Comparison of ENCODE assay signal across 27 cellular contexts in genomic region chr20:37437676-37438075, GRCh38.
DNase-seq lines count a peak whose midpoint lies in the region; ATAC-seq, FAIRE-seq and TF ChIP-seq lines count a peak whose summit lies in the region.
"Had no signal": no experiment of that assay in that cellular context is flagged by ENCODE, and none has a peak within 500 bp of the region (broad histone marks: within the 10 kb centered on the region; RNA-seq: fewer than 3 reads in every experiment).

No MANE protein-coding gene starts in this region.

- H3K36me3 ChIP-seq in GM12878 (ENCODE audit: control insufficient read depth in 2 of 2, insufficient read depth in 2 of 2, low read length in 1 of 2) (no peaks in the 10 kb centered on the region), trophoblast cell (ENCODE audit: control insufficient read depth in 1 of 2, insufficient read depth in 2 of 2, low read length in 2 of 2) (no peaks in the 10 kb centered on the region)
- H3K36me3 ChIP-seq: Peyer's patch had no signal

- no peak overlapping the region for H2AFZ ChIP-seq in H9 (ENCODE audit: low read length)
- H2AFZ ChIP-seq in GM12878 (ENCODE audit: control insufficient read depth, low read depth, low read length): no peak overlapping the region
- no peak overlapping the region for H2AFZ ChIP-seq in trophoblast cell (ENCODE audit: insufficient read depth, low read length, poor library complexity)

- H4K20me1 ChIP-seq in H9 (ENCODE audit: control insufficient read depth, insufficient read depth, insufficient read length): no peaks in the 10 kb centered on the region
- no peaks in the 10 kb centered on the region for H4K20me1 ChIP-seq in GM12878 (ENCODE audit: control insufficient read depth, insufficient read depth)

- no peak overlapping the region for H4K8ac ChIP-seq in H9 (replicated peaks; ENCODE audit: insufficient read length, low read depth, low read length)
- H4K8ac ChIP-seq in trophoblast cell (ENCODE audit: low read depth, low read length): no peak overlapping the region

- no peaks in the 10 kb centered on the region for H3K27me3 ChIP-seq in H9 (ENCODE audit: insufficient read depth, low read length)
- peaks cover 0 to 3% of the 10 kb centered on the region in 2 experiments; a peak in 2 of 4 replicates for H3K27me3 ChIP-seq in GM12878 (replicated peaks in 1 of 2; ENCODE audit: control insufficient read depth in 2 of 2, insufficient read depth in 2 of 2, low read length in 1 of 2)
- H3K27me3 ChIP-seq in trophoblast cell (ENCODE audit: insufficient read depth, low read length): no peaks in the 10 kb centered on the region
- no peaks in the 10 kb centered on the region for H3K27me3 ChIP-seq in right cardiac atrium (ENCODE audit: control insufficient read depth, insufficient read depth)
- H3K27me3 ChIP-seq: Peyer's patch had no signal

- H3K79me2 ChIP-seq in H9 (ENCODE audit: insufficient read depth, low read length) (no peaks in the 10 kb centered on the region), GM12878 (ENCODE audit: control insufficient read depth, insufficient read depth, low read length) (no peaks in the 10 kb centered on the region), trophoblast cell (ENCODE audit: control insufficient read depth, insufficient read depth, low read length, poor library complexity) (no peaks in the 10 kb centered on the region)

- in situ Hi-C loops in GM12878 (cut with MboI): no loop called here

- H3K27me3 Mint-ChIP-seq in H9 (ENCODE audit: low read depth): no peaks in the 10 kb centered on the region
- H3K27me3 Mint-ChIP-seq in nephron progenitor cell (ENCODE audit: low read depth, poor library complexity): peaks cover 11% of the 10 kb centered on the region

- peak overlapping the region in 1 of 3 experiments; percentile 59; a peak in 1 of 7 replicates for H3K27ac Mint-ChIP-seq in H9
- peak overlapping the region; percentile 63 for H3K27ac Mint-ChIP-seq in nephron progenitor cell
- H3K27ac Mint-ChIP-seq: CD8-positive, alpha-beta memory T cell had no signal

- no peak for DNase-seq in H9
- DNase-seq in GM12878 (ENCODE audit: low read depth, low spot score): no peak
- no peak for DNase-seq in nephron progenitor cell
- no peak for DNase-seq in trophoblast cell
- DNase-seq in NCI-H2081 (lab: John Stamatoyannopoulos, UW): no peak
- no peak for DNase-seq in NCI-H526 treated with DMSO at 0.1 percent for 48 hours (lab: John Stamatoyannopoulos, UW)
- DNase-seq in right cardiac atrium: no peak
- DNase-seq: CD8-positive, alpha-beta memory T cell; DMS 273 treated with DMSO at 0.1 percent for 48 hours; DMS79; EL; GDM1; GOT3; Karpas-422; NCI-H1092; NCI-H1417 treated with DMSO at 0.1 percent for 48 hours; NCI-H187 treated with DMSO at 0.1 percent for 48 hours; NCI-H446; NCI-H524 treated with DMSO at 0.1 percent for 48 hours; OCI-M1; Peyer's patch; SIG-M5 had no signal

- H4K91ac ChIP-seq in H9 (ENCODE audit: insufficient read length, low read depth, low read length) (no peak overlapping the region), trophoblast cell (ENCODE audit: low read depth, low read length) (no peak overlapping the region)

- TF ChIP-seq EP300 in GM12878 (IDR thresholded peaks at IDR 0.05; ENCODE audit: borderline replicate concordance in 1 of 2, control insufficient read depth in 1 of 2, low read depth in 2 of 2, low read length in 2 of 2): no peak

- no peak for TF ChIP-seq POLR2A in GM12878 (IDR thresholded peaks at IDR 0.05; ENCODE audit: low read depth, low read length)

- no peak overlapping the region for H3K56ac ChIP-seq in H9 (ENCODE audit: insufficient read length, low read depth, low read length)

- H3K14ac ChIP-seq in H9 (ENCODE audit: insufficient read depth, low read length) (peak overlapping the region; percentile 26; the same call in 1 of the 2 replicates), trophoblast cell (ENCODE audit: low read length) (no peak overlapping the region)

- no peak for FAIRE-seq in GM12878 (lab: Jason Lieb, UNC)
- FAIRE-seq: GM12891 had no signal

- no CpG with 5 or more reads among the region's 8 CpGs for WGBS in H9 (ENCODE audit: extremely low coverage, insufficient read length, low lambda C conversion rate)
- WGBS in GM12878 (ENCODE audit: insufficient coverage, insufficient replicate concordance, low lambda C conversion rate, missing lambda C conversion rate): 37% methylated on average over 8 of the region's 8 CpGs
- WGBS in trophoblast cell (ENCODE audit: extremely low coverage, insufficient coverage, insufficient read length): no CpG with 5 or more reads among the region's 8 CpGs
- 90% methylated on average over 8 of the region's 8 CpGs for WGBS in right cardiac atrium

- H3K79me1 ChIP-seq in H9 (ENCODE audit: insufficient read depth, low read depth, low read length, poor library complexity, severe bottlenecking) (no peaks in the 10 kb centered on the region), trophoblast cell (ENCODE audit: low read length) (no peaks in the 10 kb centered on the region)

- H3K4me3 ChIP-seq in GM12878: no peak overlapping the region
- no peak overlapping the region for H3K4me3 ChIP-seq in trophoblast cell (ENCODE audit: low read depth, low read length)
- no peak overlapping the region for H3K4me3 ChIP-seq in right cardiac atrium (ENCODE audit: low read length)
- H3K4me3 ChIP-seq: Peyer's patch, SK-N-MC had no signal

- intact Hi-C loops in GM12878 (cut with micrococcal nuclease; ENCODE audit: unreplicated experiment) (no loop called here), right cardiac atrium (cut with DNase I) (no loop called here)

- no peak overlapping the region for H4K5ac ChIP-seq in H9 (ENCODE audit: insufficient read length, low read depth, low read length)

- no peak overlapping the region for H2BK15ac ChIP-seq in H9 (ENCODE audit: low read depth, low read length)

- H3K27ac ChIP-seq in H9 (ENCODE audit: insufficient read length, low read depth, low read length) (no peak overlapping the region), GM12878 (ENCODE audit: control insufficient read depth, insufficient read depth) (no peak overlapping the region), trophoblast cell (ENCODE audit: low read depth, low read length) (no peak overlapping the region), right cardiac atrium (ENCODE audit: low read length) (no peak overlapping the region)
- H3K27ac ChIP-seq: HL-60, Peyer's patch, SK-N-MC had no signal

- POLR2A ChIA-PET in GM12878 (lab: Charles Lee): no interaction called here

- no peak overlapping the region for H3K4ac ChIP-seq in H9 (ENCODE audit: low read depth, low read length)
- H3K4ac ChIP-seq in trophoblast cell (ENCODE audit: low read depth, low read length): no peak overlapping the region

- TF ChIP-seq RAD21 in GM12878 (IDR thresholded peaks at IDR 0.05; ENCODE audit: insufficient read depth, low read depth, low read length): no peak

- H3K23ac ChIP-seq in H9 (ENCODE audit: insufficient read length, low read depth, low read length) (no peak overlapping the region), trophoblast cell (ENCODE audit: low read length) (no peak overlapping the region)

- H3K9ac ChIP-seq in H9 (ENCODE audit: extremely low read depth, insufficient read length, low read length): no peak overlapping the region
- no peak overlapping the region for H3K9ac ChIP-seq in GM12878 (ENCODE audit: control insufficient read depth, insufficient read depth, low read length)
- no peak overlapping the region for H3K9ac ChIP-seq in trophoblast cell (ENCODE audit: low read length)

- no peaks in the 10 kb centered on the region for H3K23me2 ChIP-seq in H9 (ENCODE audit: insufficient read length, low read depth, low read length, poor library complexity, severe bottlenecking)

- no peak overlapping the region for H2BK5ac ChIP-seq in H9 (ENCODE audit: insufficient read length, low read length)
- H2BK5ac ChIP-seq in trophoblast cell (ENCODE audit: low read depth, low read length, poor library complexity): no peak overlapping the region

- no peaks in the 10 kb centered on the region; the same call in 1 of the 2 replicates for H3K4me1 ChIP-seq in H9 (ENCODE audit: insufficient read depth, low read length)
- H3K4me1 ChIP-seq in GM12878 (ENCODE audit: control insufficient read depth, insufficient read depth, low read length): no peaks in the 10 kb centered on the region
- no peaks in the 10 kb centered on the region for H3K4me1 ChIP-seq in trophoblast cell (ENCODE audit: control insufficient read depth in 1 of 2, insufficient read depth in 2 of 2, low read length in 2 of 2)
- no peaks in the 10 kb centered on the region for H3K4me1 ChIP-seq in right cardiac atrium (ENCODE audit: control insufficient read depth, insufficient read depth, low read length)
- H3K4me1 ChIP-seq: Peyer's patch had no signal

- H3K4me1 Mint-ChIP-seq in H9: peaks cover 22 to 30% of the 10 kb centered on the region in 2 experiments
- H3K4me1 Mint-ChIP-seq in nephron progenitor cell: peaks cover 42% of the 10 kb centered on the region
- H3K4me1 Mint-ChIP-seq: CD14-positive monocyte; CD8-positive, alpha-beta memory T cell had no signal

- H3K4me3 Mint-ChIP-seq in H9 (no peak overlapping the region), nephron progenitor cell (no peak overlapping the region)
- H3K4me3 Mint-ChIP-seq: CD14-positive monocyte; CD8-positive, alpha-beta memory T cell had no signal

- no peak overlapping the region for H2BK120ac ChIP-seq in H9 (ENCODE audit: low read depth, low read length, poor library complexity, severe bottlenecking)
- H2BK120ac ChIP-seq in trophoblast cell (ENCODE audit: insufficient read depth, low read length, poor library complexity): no peak overlapping the region

- no peak for TF ChIP-seq CTCF in H9 (conservative IDR thresholded peaks at IDR 0.05)
- TF ChIP-seq CTCF in GM12878 (IDR thresholded peaks at IDR 0.05 in 2 of 3, conservative IDR thresholded peaks at IDR 0.05 in 1 of 3; ENCODE audit: control insufficient read depth in 2 of 3, extremely low read depth in 1 of 3, insufficient read depth in 1 of 3, low read depth in 3 of 3, low read length in 3 of 3): no peak
- no peak for TF ChIP-seq CTCF in nephron progenitor cell (IDR thresholded peaks at IDR 0.05)

- ATAC-seq in GM12878 (no peak), right cardiac atrium (no peak)
- ATAC-seq: HCT116 had no signal

- H3K9me3 ChIP-seq in H9 (ENCODE audit: control insufficient read depth, low read depth, low read length) (no peaks in the 10 kb centered on the region), GM12878 (replicated peaks; ENCODE audit: control insufficient read depth, insufficient read depth, low read length) (no peaks in the 10 kb centered on the region), trophoblast cell (ENCODE audit: insufficient read depth, low read depth, low read length) (peaks cover 3% of the 10 kb centered on the region), right cardiac atrium (ENCODE audit: control insufficient read depth, low read length) (no peaks in the 10 kb centered on the region)
- H3K9me3 ChIP-seq: Peyer's patch had no signal

- H3K36me3 Mint-ChIP-seq in H9 (ENCODE audit: insufficient read depth in 1 of 3, low read depth in 3 of 3): no peaks in the 10 kb centered on the region
- H3K36me3 Mint-ChIP-seq in nephron progenitor cell (ENCODE audit: low read depth): no peaks in the 10 kb centered on the region
- H3K36me3 Mint-ChIP-seq: CD14-positive monocyte had no signal

- H3K4me2 ChIP-seq in H9 (ENCODE audit: insufficient read depth, insufficient read length, low read length) (no peak overlapping the region), GM12878 (ENCODE audit: control insufficient read depth, insufficient read depth) (no peak overlapping the region), trophoblast cell (ENCODE audit: low read length) (no peak overlapping the region)

- RAD21 ChIA-PET in GM12878 (lab: Charles Lee; ENCODE audit: unreplicated experiment): no interaction called here

- no peaks in the 10 kb centered on the region for H3K9me3 Mint-ChIP-seq in H9
- H3K9me3 Mint-ChIP-seq in nephron progenitor cell: no peaks in the 10 kb centered on the region
- H3K9me3 Mint-ChIP-seq: CD14-positive monocyte; CD8-positive, alpha-beta memory T cell had no signal

- H3T11ph ChIP-seq in H9 (ENCODE audit: low read length): no peak overlapping the region

- CTCF ChIA-PET in GM12878 (lab: Yijun Ruan, JAX): no interaction called here

- BruUV-seq in GM12878 (replicated peaks; lab: Mats Ljungman, UMichigan): no TSS peak

- H3K18ac ChIP-seq in H9 (ENCODE audit: insufficient read length, low read depth, low read length) (no peak overlapping the region), trophoblast cell (ENCODE audit: low read length) (no peak overlapping the region)

- H2AK5ac ChIP-seq in H9 (ENCODE audit: insufficient read length, low read length) (no peak overlapping the region), trophoblast cell (ENCODE audit: low read length) (no peak overlapping the region)

- H2BK12ac ChIP-seq in H9 (ENCODE audit: insufficient read length, low read depth, low read length) (no peak overlapping the region), trophoblast cell (ENCODE audit: low read length) (no peak overlapping the region)

- no peak overlapping the region for H4K12ac ChIP-seq in trophoblast cell (ENCODE audit: low read depth, low read length)

- no peak overlapping the region for H2BK20ac ChIP-seq in H9 (ENCODE audit: low read depth, low read length, poor library complexity, severe bottlenecking)

- SMC1A ChIA-PET in GM12878 (lab: Charles Lee; ENCODE audit: uncharacterized antibody, unreplicated experiment): no interaction called here
